18 cellular contexts compared by ENCODE assay signal in the genomic region with DNA sequence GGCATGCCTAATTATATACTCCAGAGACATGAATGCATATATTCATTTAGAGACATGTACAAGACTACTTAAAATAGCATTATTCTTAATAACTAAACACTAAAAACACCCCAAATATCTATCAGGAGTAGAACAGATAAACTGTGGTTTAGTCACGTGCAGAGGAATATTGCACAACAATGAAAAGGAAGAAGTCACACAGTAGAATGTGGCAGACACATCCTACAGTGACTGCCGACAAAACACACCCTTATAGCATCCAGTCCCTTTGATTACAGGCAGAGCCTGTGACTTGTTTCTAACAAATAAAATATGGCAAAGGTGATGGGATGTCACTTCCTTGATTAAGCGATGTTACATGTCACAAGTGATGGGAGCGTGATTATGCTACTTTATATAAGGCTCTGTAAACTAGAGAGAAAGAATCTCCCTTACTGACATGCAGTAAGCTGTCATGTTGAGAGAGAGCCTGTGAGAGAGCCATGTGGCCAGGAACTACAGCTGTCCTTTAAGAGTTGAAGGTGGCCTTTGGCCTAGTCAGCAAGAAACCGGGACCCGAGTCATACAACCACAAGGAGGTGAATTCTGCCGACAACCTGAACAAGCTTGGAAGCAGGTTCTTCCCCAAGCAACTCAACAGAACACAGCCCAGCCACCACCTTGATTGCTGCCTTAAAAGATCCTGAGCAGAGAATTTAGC. TPM values are rescaled to one million over a fixed set of nuclear protein-coding genes. Genes with fewer than 3 reads are reported as not detected.
DNase-seq lines count a peak whose midpoint lies in the region; ATAC-seq and TF ChIP-seq lines count a peak whose summit lies in the region.
"Had no signal": no experiment of that assay in that cellular context is flagged by ENCODE, and none has a peak within 500 bp of the region (broad histone marks: within the 10 kb centered on the region; RNA-seq: fewer than 3 reads in every experiment).

No MANE protein-coding gene starts in this region.

- TF ChIP-seq CTCF in colonic mucosa (IDR thresholded peaks at IDR 0.05): no peak
- TF ChIP-seq CTCF in neutrophil (IDR thresholded peaks at IDR 0.05): no peak
- no peak for TF ChIP-seq CTCF in glutamatergic neuron (IDR thresholded peaks at IDR 0.05; ENCODE audit: partially characterized antibody, unreplicated experiment)

- no peaks in the 10 kb centered on the region for H3K36me3 ChIP-seq in colonic mucosa
- no peaks in the 10 kb centered on the region for H3K36me3 ChIP-seq in neutrophil

- H3K4me3 ChIP-seq in colonic mucosa (no peak overlapping the region), neutrophil (ENCODE audit: low read depth in 1 of 2, low read length in 1 of 2) (peak overlapping the region in 1 of 2 experiments; percentile 25)
- H3K4me3 ChIP-seq: GM23338 had no signal

- DNase-seq in activated naive CD8-positive, alpha-beta T cell treated with anti-CD3 and anti-CD28 coated beads, Interleukin-2, amount 50 U/mL, for 24 hours: no peak
- no peak for DNase-seq in activated naive CD8-positive, alpha-beta T cell treated with anti-CD3 and anti-CD28 coated beads for 36 hours
- DNase-seq in colonic mucosa (peak; percentile 14), activated T-cell treated with anti-CD3 and anti-CD28 coated beads for 4 hours (no peak), glutamatergic neuron (no peak), activated gamma-delta T cell (lab: John Stamatoyannopoulos, UW) (no peak)
- DNase-seq: AML-193, DMS79, MM.1S, NCI-H1105, NCI-H1694, NCI-H510A, NCI-H774 had no signal

- H3K4me1 Mint-ChIP-seq in activated naive CD8-positive, alpha-beta T cell treated with anti-CD3 and anti-CD28 coated beads, Interleukin-2, amount 50 U/mL, for 24 hours: no peaks in the 10 kb centered on the region
- H3K4me1 Mint-ChIP-seq in activated naive CD8-positive, alpha-beta T cell treated with anti-CD3 and anti-CD28 coated beads for 36 hours: no peaks in the 10 kb centered on the region
- no peaks in the 10 kb centered on the region for H3K4me1 Mint-ChIP-seq in glutamatergic neuron (ENCODE audit: low read depth, unreplicated experiment)

- H3K27ac Mint-ChIP-seq in activated naive CD8-positive, alpha-beta T cell treated with anti-CD3 and anti-CD28 coated beads, Interleukin-2, amount 50 U/mL, for 24 hours: no peak overlapping the region
- H3K27ac Mint-ChIP-seq in activated naive CD8-positive, alpha-beta T cell treated with anti-CD3 and anti-CD28 coated beads for 36 hours: no peak overlapping the region
- no peak overlapping the region for H3K27ac Mint-ChIP-seq in glutamatergic neuron (ENCODE audit: unreplicated experiment)
- H3K27ac Mint-ChIP-seq: GM23338 had no signal

- H3K27ac ChIP-seq in colonic mucosa (no peak overlapping the region), neutrophil (peak overlapping the region; percentile 88)
- H3K27ac ChIP-seq: C4-2B, RWPE1 had no signal

- H3K27me3 ChIP-seq in colonic mucosa (no peaks in the 10 kb centered on the region), neutrophil (no peaks in the 10 kb centered on the region)

- H3K9ac ChIP-seq in colonic mucosa (ENCODE audit: low read depth in 2 of 2, low read length in 2 of 2): no peak overlapping the region

- no peaks in the 10 kb centered on the region for H3K27me3 Mint-ChIP-seq in activated naive CD8-positive, alpha-beta T cell treated with anti-CD3 and anti-CD28 coated beads, Interleukin-2, amount 50 U/mL, for 24 hours
- no peaks in the 10 kb centered on the region for H3K27me3 Mint-ChIP-seq in activated naive CD8-positive, alpha-beta T cell treated with anti-CD3 and anti-CD28 coated beads for 36 hours
- no peaks in the 10 kb centered on the region for H3K27me3 Mint-ChIP-seq in glutamatergic neuron (ENCODE audit: unreplicated experiment)

- peak; percentile 40 for ATAC-seq in activated naive CD8-positive, alpha-beta T cell treated with anti-CD3 and anti-CD28 coated beads, Interleukin-2, amount 50 U/mL, for 24 hours
- ATAC-seq: GM23338, HCT116 had no signal

- no peaks in the 10 kb centered on the region for H3K9me3 ChIP-seq in colonic mucosa
- H3K9me3 ChIP-seq in neutrophil: no peaks in the 10 kb centered on the region

- intact Hi-C loops in colonic mucosa (cut with DNase I): no loop called here

- no peaks in the 10 kb centered on the region for H3K36me3 Mint-ChIP-seq in activated naive CD8-positive, alpha-beta T cell treated with anti-CD3 and anti-CD28 coated beads, Interleukin-2, amount 50 U/mL, for 24 hours (ENCODE audit: low read depth)
- H3K36me3 Mint-ChIP-seq in activated naive CD8-positive, alpha-beta T cell treated with anti-CD3 and anti-CD28 coated beads for 36 hours: no peaks in the 10 kb centered on the region
- no peaks in the 10 kb centered on the region for H3K36me3 Mint-ChIP-seq in glutamatergic neuron (ENCODE audit: unreplicated experiment)

- no peaks in the 10 kb centered on the region for H3K9me3 Mint-ChIP-seq in activated naive CD8-positive, alpha-beta T cell treated with anti-CD3 and anti-CD28 coated beads, Interleukin-2, amount 50 U/mL, for 24 hours
- H3K9me3 Mint-ChIP-seq in activated naive CD8-positive, alpha-beta T cell treated with anti-CD3 and anti-CD28 coated beads for 36 hours: no peaks in the 10 kb centered on the region
- H3K9me3 Mint-ChIP-seq in glutamatergic neuron (ENCODE audit: unreplicated experiment): no peaks in the 10 kb centered on the region
- H3K9me3 Mint-ChIP-seq: GM23338 had no signal

- H3K4me1 ChIP-seq in colonic mucosa (no peaks in the 10 kb centered on the region), neutrophil (ENCODE audit: control insufficient read depth in 1 of 2, insufficient read depth in 1 of 2, low read depth in 1 of 2, low read length in 1 of 2) (peaks cover 42 to 50% of the 10 kb centered on the region in 2 experiments)

- H3K4me3 Mint-ChIP-seq in activated naive CD8-positive, alpha-beta T cell treated with anti-CD3 and anti-CD28 coated beads, Interleukin-2, amount 50 U/mL, for 24 hours: no peak overlapping the region
- no peak overlapping the region for H3K4me3 Mint-ChIP-seq in activated naive CD8-positive, alpha-beta T cell treated with anti-CD3 and anti-CD28 coated beads for 36 hours
- no peak overlapping the region for H3K4me3 Mint-ChIP-seq in glutamatergic neuron (ENCODE audit: unreplicated experiment)
- H3K4me3 Mint-ChIP-seq: GM23338 had no signal

RNA-seq across cellular contexts. Expression of gene LGALSL, which starts 39.1 kb away (rescaled TPM):
- total RNA-seq in activated naive CD8-positive, alpha-beta T cell treated with anti-CD3 and anti-CD28 coated beads for 36 hours: 1 to 10 TPM; 4.0 to 4.1 TPM
- total RNA-seq in colonic mucosa: 10 to 100 TPM; 26.4 to 34.8 TPM
- total RNA-seq in glutamatergic neuron (ENCODE audit: unreplicated experiment): 2.8 TPM
